ENCODE assay signal across 25 cellular contexts in the genomic region with DNA sequence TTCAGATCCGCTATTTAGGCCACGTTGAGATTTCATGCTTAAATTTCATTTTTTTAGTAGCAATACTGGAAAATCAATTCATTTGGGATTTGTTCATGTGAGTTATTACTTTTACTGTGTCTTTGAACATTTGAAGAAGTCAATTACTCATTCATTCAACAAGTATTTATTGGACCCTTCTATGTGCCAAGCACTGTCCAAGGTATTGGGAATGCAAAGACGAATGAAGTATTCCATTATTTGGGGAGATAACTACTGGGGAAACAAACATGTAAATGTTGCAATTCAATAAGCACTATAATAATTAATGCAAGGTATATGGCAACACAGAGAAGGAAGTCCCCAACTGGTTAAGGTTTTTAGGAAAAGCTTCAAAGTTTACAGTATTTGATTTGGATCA.
"Had no signal": no experiment of that assay in that cellular context is flagged by ENCODE, and none has a peak within 500 bp of the region (broad histone marks: within the 10 kb centered on the region; RNA-seq: fewer than 3 reads in every experiment).

No MANE protein-coding gene starts in this region.

- H3K4me1 ChIP-seq: parathyroid adenoma had no signal

- H3K9ac ChIP-seq: neural progenitor cell, parathyroid adenoma had no signal

- H3K27ac ChIP-seq: neural progenitor cell, ovary, parathyroid adenoma, psoas muscle, right lobe of liver, sigmoid colon, stomach, thoracic aorta, thyroid gland, tibial nerve, upper lobe of left lung, vagina had no signal

- ATAC-seq: psoas muscle; right cardiac atrium; right lobe of liver; stimulated activated effector memory CD8-positive, alpha-beta T cell treated with anti-CD3 and anti-CD28 coated beads, Interleukin-12 subunit alpha, Interleukin-12 subunit beta, amount 100 ng/mL, for 72 hours; stimulated activated naive B cell treated with anti-CD40 and anti-IgM and Interleukin-4, amounts not matched to agents 10 μg/mL and 1 μg/mL and 100 μg/mL, for 72 hours had no signal

- FAIRE-seq: small intestine, urothelium cell line had no signal

- DNase-seq: occipital lobe; ovary; posterior cingulate gyrus; psoas muscle; right cardiac atrium; right lobe of liver; sigmoid colon; small intestine; stimulated activated CD4-positive, alpha-beta T cell treated with anti-CD3 and anti-CD28 coated beads, Interleukin-15, amount 100 ng/mL, for 24 hours; stimulated activated CD4-positive, alpha-beta T cell treated with anti-CD3 and anti-CD28 coated beads, Interleukin-2, amount 100 ng/mL, for 24 hours; stimulated activated CD4-positive, alpha-beta T cell treated with anti-CD3 and anti-CD28 coated beads, Interleukin-2, amount 100 ng/mL, for 48 hours; stimulated activated CD4-positive, alpha-beta T cell treated with anti-CD3 and anti-CD28 coated beads, Interleukin-4, amount 100 ng/mL, for 24 hours; stimulated activated naive B cell treated with anti-CD40 and anti-IgM and Interleukin-4, amounts not matched to agents 10 μg/mL and 1 μg/mL and 100 μg/mL, for 72 hours; stimulated activated naive CD4-positive, alpha-beta T cell treated with Interleukin-2 at 50 U/mL for 16 hours; stomach; thyroid gland; trophoblast cell; upper lobe of left lung had no signal

- H3K27me3 ChIP-seq: neural progenitor cell, ovary, right lobe of liver, sigmoid colon, stomach, thyroid gland, tibial nerve, upper lobe of left lung, vagina had no signal

- H3K9me3 ChIP-seq: ovary, psoas muscle, right lobe of liver, sigmoid colon, stomach, thoracic aorta, thyroid gland, tibial nerve, upper lobe of left lung, vagina had no signal

- H3K4me3 ChIP-seq: neural progenitor cell, ovary, psoas muscle, right lobe of liver, sigmoid colon, stomach, thoracic aorta, thyroid gland, tibial nerve, upper lobe of left lung, vagina had no signal

- H3K36me3 ChIP-seq: neural progenitor cell, ovary, right lobe of liver, sigmoid colon, stomach, thoracic aorta, thyroid gland, tibial nerve, upper lobe of left lung, vagina had no signal

- H2AFZ ChIP-seq: neural progenitor cell, parathyroid adenoma had no signal
